Comparison of ENCODE assay signal across 9 cellular contexts in genomic region chr16:14186954-14187306, GRCh38.
DNase-seq lines count a peak whose midpoint lies in the region; ATAC-seq, FAIRE-seq and TF ChIP-seq lines count a peak whose summit lies in the region.
"Had no signal": no experiment of that assay in that cellular context is flagged by ENCODE, and none has a peak within 500 bp of the region (broad histone marks: within the 10 kb centered on the region; RNA-seq: fewer than 3 reads in every experiment).

No MANE protein-coding gene starts in this region.

- no peak overlapping the region for H2AFZ ChIP-seq in trophoblast cell (ENCODE audit: insufficient read depth, low read length, poor library complexity)

- H3K27me3 ChIP-seq in heart left ventricle = no peaks in the 10 kb centered on the region
- H3K27me3 ChIP-seq in trophoblast cell (ENCODE audit: insufficient read depth, low read length) = no peaks in the 10 kb centered on the region

- H3K9me3 Mint-ChIP-seq in Calu3 (ENCODE audit: low read depth, unreplicated experiment) = no peaks in the 10 kb centered on the region
- H3K9me3 Mint-ChIP-seq in activated CD8-positive, alpha-beta T cell treated with anti-CD3 and anti-CD28 coated beads for 36 hours = no peaks in the 10 kb centered on the region

- peak overlapping the region; percentile 46 for H3K4me3 ChIP-seq in AG10803 (ENCODE audit: low read length)
- peak overlapping the region in 11 of 12 donors; percentile 28 to 65 (median 51) for H3K4me3 ChIP-seq in heart left ventricle
- H3K4me3 ChIP-seq in trophoblast cell (ENCODE audit: low read depth, low read length) = no peak overlapping the region

- H3K4me3 Mint-ChIP-seq in Calu3 (ENCODE audit: low read depth, unreplicated experiment) = no peak overlapping the region
- no peak overlapping the region for H3K4me3 Mint-ChIP-seq in activated CD8-positive, alpha-beta T cell treated with anti-CD3 and anti-CD28 coated beads for 36 hours

- no peak overlapping the region for H2BK5ac ChIP-seq in trophoblast cell (ENCODE audit: low read depth, low read length, poor library complexity)

- no peak overlapping the region for H3K9ac ChIP-seq in trophoblast cell (ENCODE audit: low read length)

- no peak overlapping the region for H3K23ac ChIP-seq in trophoblast cell (ENCODE audit: low read length)

- H3K4me1 Mint-ChIP-seq in Calu3 (ENCODE audit: low read depth, unreplicated experiment) = peaks cover 30% of the 10 kb centered on the region
- peaks cover 20% of the 10 kb centered on the region for H3K4me1 Mint-ChIP-seq in activated CD8-positive, alpha-beta T cell treated with anti-CD3 and anti-CD28 coated beads for 36 hours (ENCODE audit: low read depth)

- CTCF ChIA-PET in Calu3 (lab: Charles Lee) = interaction anchor here (1.0 to 1.2 kb wide), 2 partner anchors 90 to 263 kb away, joined by 4 read pairs; no protein-coding TSS in a partner anchor
- CTCF ChIA-PET in activated CD8-positive, alpha-beta T cell treated with anti-CD3 and anti-CD28 coated beads for 36 hours (lab: Charles Lee) = interaction anchor here (1.3 to 2.8 kb wide), 3 partner anchors 15 to 263 kb away, joined by 3 to 17 read pairs (median 4); no protein-coding TSS in a partner anchor

- no peak overlapping the region for H3K27ac Mint-ChIP-seq in Calu3 (ENCODE audit: unreplicated experiment)
- no peak overlapping the region for H3K27ac Mint-ChIP-seq in activated CD8-positive, alpha-beta T cell treated with anti-CD3 and anti-CD28 coated beads for 36 hours

- POLR2A ChIA-PET in activated CD8-positive, alpha-beta T cell treated with anti-CD3 and anti-CD28 coated beads for 36 hours (lab: Charles Lee) = interaction anchor here (1.3 kb wide), 1 partner anchor 24 kb away, joined by 3 read pairs; no protein-coding TSS in a partner anchor

- no peak overlapping the region for H2AK5ac ChIP-seq in trophoblast cell (ENCODE audit: low read length)

- no peaks in the 10 kb centered on the region for H3K27me3 Mint-ChIP-seq in Calu3 (ENCODE audit: unreplicated experiment)
- no peaks in the 10 kb centered on the region for H3K27me3 Mint-ChIP-seq in activated CD8-positive, alpha-beta T cell treated with anti-CD3 and anti-CD28 coated beads for 36 hours

- H3K4me2 ChIP-seq in trophoblast cell (ENCODE audit: low read length) = peak overlapping the region; percentile 55

- H3K36me3 ChIP-seq in heart left ventricle = no peaks in the 10 kb centered on the region
- no peaks in the 10 kb centered on the region for H3K36me3 ChIP-seq in trophoblast cell (ENCODE audit: control insufficient read depth in 1 of 2, insufficient read depth in 2 of 2, low read length in 2 of 2)

- intact Hi-C loops in heart left ventricle (cut with DNase I) = loop anchor here in 8 of 10 donors (5.0 to 10.0 kb wide), 10 partner anchors 55 to 265 kb away; partner anchors contain the start of genes ERCC4 (in 6 of the 8) and MRTFB (in 6 of the 8)
- intact Hi-C loops in Calu3 (cut with micrococcal nuclease; ENCODE audit: unreplicated experiment) = loop anchor here (5.0 to 10.0 kb wide), 3 partner anchors 115 to 232 kb away; partner anchors contain the start of gene MRTFB
- intact Hi-C loops in activated CD8-positive, alpha-beta T cell treated with anti-CD3 and anti-CD28 coated beads for 36 hours (cut with micrococcal nuclease) = no loop called here

- H4K8ac ChIP-seq in trophoblast cell (ENCODE audit: low read depth, low read length) = no peak overlapping the region

- no peak overlapping the region for H2BK120ac ChIP-seq in trophoblast cell (ENCODE audit: insufficient read depth, low read length, poor library complexity)

- no peak overlapping the region for H4K91ac ChIP-seq in trophoblast cell (ENCODE audit: low read depth, low read length)

- no peaks in the 10 kb centered on the region for H3K79me2 ChIP-seq in trophoblast cell (ENCODE audit: control insufficient read depth, insufficient read depth, low read length, poor library complexity)

- TF ChIP-seq CTCF in AG10803 (conservative IDR thresholded peaks at IDR 0.05; ENCODE audit: low read length) = no peak
- no peak for TF ChIP-seq CTCF in heart left ventricle (IDR thresholded peaks at IDR 0.05)
- TF ChIP-seq CTCF in Calu3 (IDR thresholded peaks at IDR 0.05; ENCODE audit: unreplicated experiment) = no peak
- TF ChIP-seq CTCF in D721Med (IDR thresholded peaks at IDR 0.05; ENCODE audit: insufficient read depth, missing control alignments) = no peak
- TF ChIP-seq CTCF in activated CD8-positive, alpha-beta T cell treated with anti-CD3 and anti-CD28 coated beads for 36 hours (IDR thresholded peaks at IDR 0.05) = no peak

- no peak for DNase-seq in AG10803 (ENCODE audit: low read depth)
- no peak for DNase-seq in heart left ventricle
- no peak for DNase-seq in trophoblast cell
- no peak for DNase-seq in Calu3
- no peak for DNase-seq in D721Med (ENCODE audit: insufficient read length, low spot score)
- DNase-seq in dermis blood vessel endothelial cell = no peak
- no peak for DNase-seq in activated CD8-positive, alpha-beta T cell treated with anti-CD3 and anti-CD28 coated beads for 36 hours
- DNase-seq: activated T-cell treated with anti-CD3 and anti-CD28 coated beads, Interleukin-2, amount 50 U/mL, for 48 hours had no signal

- TF ChIP-seq POLR2A in heart left ventricle (IDR thresholded peaks at IDR 0.05) = no peak

- no peak overlapping the region for H2BK12ac ChIP-seq in trophoblast cell (ENCODE audit: low read length)

- FAIRE-seq in D721Med (lab: Jason Lieb, UNC) = no peak

- H3K18ac ChIP-seq in trophoblast cell (ENCODE audit: low read length) = no peak overlapping the region

- peak; percentile 46 for ATAC-seq in SK-N-SH treated with all-trans-retinoic acid at 6 μM for 48 hours
- peak; percentile 58 to 67 (median 62) for ATAC-seq in heart left ventricle
- no peak for ATAC-seq in activated CD8-positive, alpha-beta T cell treated with anti-CD3 and anti-CD28 coated beads for 36 hours

- peaks cover 4% of the 10 kb centered on the region for H3K79me1 ChIP-seq in trophoblast cell (ENCODE audit: low read length)

- H3K14ac ChIP-seq in trophoblast cell (ENCODE audit: low read length) = no peak overlapping the region

- H4K12ac ChIP-seq in trophoblast cell (ENCODE audit: low read depth, low read length) = no peak overlapping the region

- 40 to 57% (median 44%) methylated on average over 1 of the region's 1 CpG for WGBS in heart left ventricle, 4 donors
- WGBS in trophoblast cell (ENCODE audit: extremely low coverage, insufficient coverage, insufficient read length) = no CpG with 5 or more reads among the region's 1 CpG

- H3K9me3 ChIP-seq in heart left ventricle = no peaks in the 10 kb centered on the region
- H3K9me3 ChIP-seq in trophoblast cell (ENCODE audit: insufficient read depth, low read depth, low read length) = no peaks in the 10 kb centered on the region

- BruUV-seq in Calu3 (replicated peaks; lab: Mats Ljungman, UMichigan) = no TSS peak

- peaks cover 0 to 60% (median 30%) of the 10 kb centered on the region in 12 donors for H3K4me1 ChIP-seq in heart left ventricle
- H3K4me1 ChIP-seq in trophoblast cell (ENCODE audit: control insufficient read depth in 1 of 2, insufficient read depth in 2 of 2, low read length in 2 of 2) = peaks cover 9 to 15% of the 10 kb centered on the region in 2 experiments

- H3K27ac ChIP-seq in heart left ventricle (peak overlapping the region; percentile 62 to 85 (median 75)), trophoblast cell (ENCODE audit: low read depth, low read length) (peak overlapping the region; percentile 29)

- peaks cover 4% of the 10 kb centered on the region for H3K36me3 Mint-ChIP-seq in Calu3 (ENCODE audit: insufficient read depth, unreplicated experiment)
- H3K36me3 Mint-ChIP-seq in activated CD8-positive, alpha-beta T cell treated with anti-CD3 and anti-CD28 coated beads for 36 hours (ENCODE audit: low read depth) = no peaks in the 10 kb centered on the region

- no peak overlapping the region for H3K4ac ChIP-seq in trophoblast cell (ENCODE audit: low read depth, low read length)

TF ChIP-seq in SK-N-SH treated with all-trans-retinoic acid at 6 μM for 48 hours, 23 proteins besides CTCF, POLR2A, EP300 and RAD21 (continues in another document):
- TF ChIP-seq ESRRG (CRISPR knock-in tag; IDR thresholded peaks at IDR 0.05) (no peak), OSR1 (CRISPR knock-in tag; IDR thresholded peaks at IDR 0.05) (no peak), POU6F1 (CRISPR knock-in tag; IDR thresholded peaks at IDR 0.05; ENCODE audit: borderline replicate concordance, low read depth) (no peak), CREB5 (CRISPR knock-in tag; IDR thresholded peaks at IDR 0.05; ENCODE audit: low read depth) (no peak), SNAI2 (CRISPR knock-in tag; IDR thresholded peaks at IDR 0.05) (no peak), ZC3H10 (CRISPR knock-in tag; IDR thresholded peaks at IDR 0.05) (no peak)
